ENCODE assay signal across 8 cellular contexts in the genomic region with DNA sequence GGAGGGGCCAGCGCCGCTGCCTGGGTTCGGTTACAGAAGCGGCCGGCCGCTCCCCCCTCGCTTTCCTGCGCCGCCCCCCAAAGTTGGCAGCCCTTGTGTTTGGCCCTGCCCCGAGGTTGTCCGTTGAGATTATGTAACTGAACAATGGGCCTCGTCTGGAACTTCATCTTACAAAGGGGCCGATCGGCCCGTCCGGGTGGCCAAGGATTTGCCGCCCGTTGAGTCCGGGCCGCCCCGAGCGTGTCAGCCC. TPM values are rescaled to one million over a fixed set of nuclear protein-coding genes. Genes with fewer than 3 reads are reported as not detected.
DNase-seq lines count a peak whose midpoint lies in the region; ATAC-seq, FAIRE-seq and TF ChIP-seq lines count a peak whose summit lies in the region.

No MANE protein-coding gene starts in this region.

- peak overlapping the region in 5 of 10 donors; percentile 51 to 85 (median 62) for H3K27ac Mint-ChIP-seq in naive thymus-derived CD8-positive, alpha-beta T cell

- H3K4me3 ChIP-seq in GM08714 (ENCODE audit: low read length), result peak overlapping the region; percentile 96
- H3K4me3 ChIP-seq in RWPE2 (ENCODE audit: severe bottlenecking), result peak overlapping the region; percentile 90
- peak overlapping the region; percentile 78 for H3K4me3 ChIP-seq in effector memory CD4-positive, alpha-beta T cell (ENCODE audit: insufficient read depth, low read depth, low read length, poor library complexity, severe bottlenecking)

- peaks cover 0 to 2% (median 0%) of the 10 kb centered on the region in 3 donors for H3K36me3 Mint-ChIP-seq in naive thymus-derived CD8-positive, alpha-beta T cell

- H3K9me3 ChIP-seq in RWPE2 (ENCODE audit: severe bottlenecking), result no peaks in the 10 kb centered on the region
- H3K9me3 ChIP-seq in effector memory CD4-positive, alpha-beta T cell (ENCODE audit: control insufficient read depth, low read length), result no peaks in the 10 kb centered on the region

- H3K4me1 ChIP-seq in RWPE2 (ENCODE audit: insufficient read depth, poor library complexity, severe bottlenecking), result peaks cover 30% of the 10 kb centered on the region
- peaks cover 6% of the 10 kb centered on the region for H3K4me1 ChIP-seq in effector memory CD4-positive, alpha-beta T cell (ENCODE audit: control insufficient read depth, insufficient read depth, low read length, poor library complexity, severe bottlenecking)

- no peaks in the 10 kb centered on the region for H3K27me3 ChIP-seq in RWPE2 (ENCODE audit: insufficient read depth, poor library complexity, severe bottlenecking)
- H3K27me3 ChIP-seq in effector memory CD4-positive, alpha-beta T cell (replicated peaks; ENCODE audit: control insufficient read depth, insufficient read depth, low read length, poor library complexity, severe bottlenecking), result no peaks in the 10 kb centered on the region

- H3K36me3 ChIP-seq in RWPE2 (ENCODE audit: low read depth), result peaks cover 50% of the 10 kb centered on the region
- no peaks in the 10 kb centered on the region for H3K36me3 ChIP-seq in effector memory CD4-positive, alpha-beta T cell (ENCODE audit: control insufficient read depth, insufficient read depth, low read length)

- peak overlapping the region; percentile 85 for H3K27ac ChIP-seq in RWPE2 (ENCODE audit: poor library complexity, severe bottlenecking)
- peak overlapping the region; percentile 30 for H3K27ac ChIP-seq in effector memory CD4-positive, alpha-beta T cell (ENCODE audit: insufficient read depth, low read length, poor library complexity, severe bottlenecking)

- peak overlapping the region; percentile 73 to 90 (median 80) for H3K4me3 Mint-ChIP-seq in naive thymus-derived CD8-positive, alpha-beta T cell

- TF ChIP-seq CTCF in RWPE2 (IDR thresholded peaks at IDR 0.05; ENCODE audit: poor library complexity, severe bottlenecking), result no peak

- H3K4me1 Mint-ChIP-seq in naive thymus-derived CD8-positive, alpha-beta T cell, result peaks cover 6 to 28% (median 9%) of the 10 kb centered on the region in 4 donors

- H3K27me3 Mint-ChIP-seq in naive thymus-derived CD8-positive, alpha-beta T cell, result peaks cover 0 to 24% (median 14%) of the 10 kb centered on the region in 5 donors

- FAIRE-seq in H54 (lab: Jason Lieb, UNC), result no peak

- no peak for DNase-seq in RWPE2 (ENCODE audit: low spot score)
- DNase-seq in effector memory CD4-positive, alpha-beta T cell, result no peak
- peak in 3 of 10 donors; percentile 8 to 62 (median 11) for DNase-seq in naive thymus-derived CD8-positive, alpha-beta T cell
- no peak for DNase-seq in H54 (ENCODE audit: insufficient read length, low spot score)
- DNase-seq in NCI-H1105 (lab: John Stamatoyannopoulos, UW), result no peak
- no peak for DNase-seq in NCI-H187 treated with DMSO at 0.1 percent for 48 hours (lab: John Stamatoyannopoulos, UW)

- ATAC-seq in RWPE2 (ENCODE audit: low read depth) (no peak), GM18868 (IDR thresholded peaks at IDR 0.05; ENCODE audit: unreplicated experiment) (no peak)
- ATAC-seq in naive thymus-derived CD8-positive, alpha-beta T cell, result no peak

- no peak for TF ChIP-seq POLR2A in H54 (IDR thresholded peaks at IDR 0.05; ENCODE audit: low read depth, low read length)

- peaks cover 0 to 2% (median 0%) of the 10 kb centered on the region in 9 donors for H3K9me3 Mint-ChIP-seq in naive thymus-derived CD8-positive, alpha-beta T cell

- POLR2A ChIA-PET in naive thymus-derived CD8-positive, alpha-beta T cell (lab: Charles Lee), result interaction anchor here (1.7 to 1.8 kb wide), 2 partner anchors 39 to 1234 kb away, joined by 9 to 10 read pairs; a partner anchor contains a TSS

RNA-seq across cellular contexts. Expression of a gene that starts 1.0 kb away (rescaled TPM):
- total RNA-seq in naive thymus-derived CD8-positive, alpha-beta T cell, result under 1 TPM; 0.55 to 0.99 TPM
- polyA plus RNA-seq in naive thymus-derived CD8-positive, alpha-beta T cell, result 1 to 10 TPM in 1 of 3 donors, under 1 TPM in 1, not detected in 1; 0.33 to 5.1 TPM
